Comparison of ENCODE assay signal across 1 cellular context in genomic region chr6:114007451-114007953, GRCh38.
TF ChIP-seq lines count a peak whose summit lies in the region.

No MANE protein-coding gene starts in this region.

TF ChIP-seq in GM23338, 12 proteins besides CTCF, POLR2A, EP300 and RAD21 (continued from another document):
- TF ChIP-seq ETS1 (IDR thresholded peaks at IDR 0.05), result no peak
